8 cellular contexts compared by ENCODE assay signal in the genomic region with DNA sequence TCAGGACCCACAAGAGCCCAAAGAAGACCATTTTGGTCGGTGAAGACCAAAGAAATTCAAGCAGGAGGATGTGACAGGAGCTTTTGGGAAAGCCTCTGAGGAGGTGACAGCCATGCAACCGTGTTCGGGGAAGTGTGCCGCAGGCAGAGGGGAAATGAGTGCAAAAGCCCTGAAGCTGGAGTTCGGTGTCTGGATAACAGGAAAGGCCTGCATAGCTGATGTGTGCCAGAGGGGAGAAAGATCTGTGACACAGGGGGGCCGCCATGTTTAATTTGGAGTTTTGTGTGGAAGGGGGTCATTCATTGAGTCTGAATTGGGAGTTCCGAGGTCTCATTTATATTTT. TPM values are rescaled to one million over a fixed set of nuclear protein-coding genes. Genes with fewer than 3 reads are reported as not detected.
DNase-seq lines count a peak whose midpoint lies in the region; ATAC-seq and TF ChIP-seq lines count a peak whose summit lies in the region.

No MANE protein-coding gene starts in this region.

- ATAC-seq in activated CD4-positive, alpha-beta T cell treated with anti-CD3 and anti-CD28 coated beads for 36 hours, result no peak
- ATAC-seq in RWPE2 (ENCODE audit: low read depth), result no peak
- no peak for ATAC-seq in naive B cell (ENCODE audit: low read depth in 2 of 2)
- ATAC-seq in HG02840 (IDR thresholded peaks at IDR 0.05; ENCODE audit: low FRiP score, unreplicated experiment), result no peak

- peak overlapping the region; percentile 94 for H3K27ac Mint-ChIP-seq in activated CD4-positive, alpha-beta T cell treated with anti-CD3 and anti-CD28 coated beads for 36 hours
- H3K27ac Mint-ChIP-seq in naive B cell, result peak overlapping the region; percentile 95 to 99 (median 99)

- H3K36me3 ChIP-seq in RWPE2 (ENCODE audit: low read depth) (peaks cover 27% of the 10 kb centered on the region), endocrine pancreas (ENCODE audit: control insufficient read depth, insufficient read depth, low read length) (no peaks in the 10 kb centered on the region)

- no peak for TF ChIP-seq CTCF in RWPE2 (IDR thresholded peaks at IDR 0.05; ENCODE audit: poor library complexity, severe bottlenecking)

- H3K27me3 Mint-ChIP-seq in activated CD4-positive, alpha-beta T cell treated with anti-CD3 and anti-CD28 coated beads for 36 hours, result no peaks in the 10 kb centered on the region
- no peaks in the 10 kb centered on the region for H3K27me3 Mint-ChIP-seq in naive B cell

- intact Hi-C loops in activated CD4-positive, alpha-beta T cell treated with anti-CD3 and anti-CD28 coated beads for 36 hours (cut with DNase I, micrococcal nuclease), result loop anchor here (1.0 to 10.0 kb wide), 13 partner anchors 15 to 1056 kb away; a partner anchor contains a TSS

- CTCF ChIA-PET in activated CD4-positive, alpha-beta T cell treated with anti-CD3 and anti-CD28 coated beads for 36 hours (lab: Charles Lee), result interaction anchor here (0.7 to 3.5 kb wide), 19 partner anchors 12 to 302 kb away, joined by 3 to 28 read pairs (median 5); a partner anchor contains a TSS

- H3K9ac ChIP-seq in endocrine pancreas (ENCODE audit: control insufficient read depth, insufficient read depth, low read length), result peak overlapping the region; percentile 92

- peaks cover 32% of the 10 kb centered on the region for H3K36me3 Mint-ChIP-seq in activated CD4-positive, alpha-beta T cell treated with anti-CD3 and anti-CD28 coated beads for 36 hours (ENCODE audit: low read depth)
- no peaks in the 10 kb centered on the region for H3K36me3 Mint-ChIP-seq in naive B cell

- peak; percentile 44 for DNase-seq in activated CD4-positive, alpha-beta T cell treated with anti-CD3 and anti-CD28 coated beads for 36 hours
- DNase-seq in activated CD4-positive, alpha-beta T cell treated with anti-CD3 and anti-CD28 coated beads, Interleukin-2, amount 50 U/mL, for 4 hours, result no peak
- DNase-seq in RWPE2 (ENCODE audit: low spot score) (no peak), naive B cell (no peak), T1000 (lab: John Stamatoyannopoulos, UW) (no peak), NCI-H187 (lab: John Stamatoyannopoulos, UW) (no peak)

- H3K4me1 ChIP-seq in RWPE2 (ENCODE audit: insufficient read depth, poor library complexity, severe bottlenecking) (peaks cover 15% of the 10 kb centered on the region), endocrine pancreas (ENCODE audit: control insufficient read depth, insufficient read depth, low read length) (peaks cover 8% of the 10 kb centered on the region)

- H3K4me1 Mint-ChIP-seq in activated CD4-positive, alpha-beta T cell treated with anti-CD3 and anti-CD28 coated beads for 36 hours, result peaks cover 62% of the 10 kb centered on the region
- H3K4me1 Mint-ChIP-seq in naive B cell, result peaks cover 46 to 65% (median 58%) of the 10 kb centered on the region in 3 donors

- H3K27ac ChIP-seq in RWPE2 (ENCODE audit: poor library complexity, severe bottlenecking), result peak overlapping the region; percentile 86

- peak overlapping the region; percentile 90 for H3K4me3 ChIP-seq in RWPE2 (ENCODE audit: severe bottlenecking)
- H3K4me3 ChIP-seq in endocrine pancreas (ENCODE audit: control insufficient read depth, insufficient read depth, low read length), result peak overlapping the region; percentile 62

- H3K9me3 ChIP-seq in RWPE2 (ENCODE audit: severe bottlenecking) (no peaks in the 10 kb centered on the region), endocrine pancreas (ENCODE audit: control insufficient read depth, low read length) (no peaks in the 10 kb centered on the region)

- no peaks in the 10 kb centered on the region for H3K27me3 ChIP-seq in RWPE2 (ENCODE audit: insufficient read depth, poor library complexity, severe bottlenecking)
- H3K27me3 ChIP-seq in endocrine pancreas (ENCODE audit: control insufficient read depth, insufficient read depth, low read length), result no peaks in the 10 kb centered on the region

- peak overlapping the region; percentile 92 for H3K4me3 Mint-ChIP-seq in activated CD4-positive, alpha-beta T cell treated with anti-CD3 and anti-CD28 coated beads for 36 hours
- peak overlapping the region; percentile 84 to 98 (median 96) for H3K4me3 Mint-ChIP-seq in naive B cell

- no peaks in the 10 kb centered on the region for H3K9me3 Mint-ChIP-seq in activated CD4-positive, alpha-beta T cell treated with anti-CD3 and anti-CD28 coated beads for 36 hours (ENCODE audit: low read depth)
- no peaks in the 10 kb centered on the region for H3K9me3 Mint-ChIP-seq in naive B cell

- POLR2A ChIA-PET in activated CD4-positive, alpha-beta T cell treated with anti-CD3 and anti-CD28 coated beads for 36 hours (lab: Charles Lee), result interaction anchor here (0.8 to 2.6 kb wide), 7 partner anchors 16 to 116 kb away, joined by 3 to 22 read pairs (median 5); a partner anchor contains a TSS

RNA-seq across cellular contexts. Expression of a gene that starts 0.9 kb away (rescaled TPM):
- 10 to 100 TPM; 74.1 to 95.1 TPM for total RNA-seq in activated CD4-positive, alpha-beta T cell treated with anti-CD3 and anti-CD28 coated beads for 36 hours
- 10 to 100 TPM; 20.7 to 38.4 (median 32.0) TPM for polyA plus RNA-seq in naive B cell (ENCODE audit: low read depth in 6 of 6)

RNA-seq across cellular contexts. Expression of a gene that starts 53.4 kb away (rescaled TPM):
- 100 to 1,000 TPM; 369 to 466 TPM for total RNA-seq in activated CD4-positive, alpha-beta T cell treated with anti-CD3 and anti-CD28 coated beads for 36 hours
- 100 to 1,000 TPM in 5 of 6 donors, 10 to 100 TPM in 1; 69.7 to 240 (median 184) TPM for polyA plus RNA-seq in naive B cell (ENCODE audit: low read depth in 6 of 6)

RNA-seq across cellular contexts. Expression of a gene that starts 55.3 kb away (rescaled TPM):
- total RNA-seq in activated CD4-positive, alpha-beta T cell treated with anti-CD3 and anti-CD28 coated beads for 36 hours, result 10 to 100 TPM; 27.3 to 28.3 TPM
- 10 to 100 TPM; 34.6 to 65.6 (median 40.2) TPM for polyA plus RNA-seq in naive B cell (ENCODE audit: low read depth in 6 of 6)
